In the genomic region with DNA sequence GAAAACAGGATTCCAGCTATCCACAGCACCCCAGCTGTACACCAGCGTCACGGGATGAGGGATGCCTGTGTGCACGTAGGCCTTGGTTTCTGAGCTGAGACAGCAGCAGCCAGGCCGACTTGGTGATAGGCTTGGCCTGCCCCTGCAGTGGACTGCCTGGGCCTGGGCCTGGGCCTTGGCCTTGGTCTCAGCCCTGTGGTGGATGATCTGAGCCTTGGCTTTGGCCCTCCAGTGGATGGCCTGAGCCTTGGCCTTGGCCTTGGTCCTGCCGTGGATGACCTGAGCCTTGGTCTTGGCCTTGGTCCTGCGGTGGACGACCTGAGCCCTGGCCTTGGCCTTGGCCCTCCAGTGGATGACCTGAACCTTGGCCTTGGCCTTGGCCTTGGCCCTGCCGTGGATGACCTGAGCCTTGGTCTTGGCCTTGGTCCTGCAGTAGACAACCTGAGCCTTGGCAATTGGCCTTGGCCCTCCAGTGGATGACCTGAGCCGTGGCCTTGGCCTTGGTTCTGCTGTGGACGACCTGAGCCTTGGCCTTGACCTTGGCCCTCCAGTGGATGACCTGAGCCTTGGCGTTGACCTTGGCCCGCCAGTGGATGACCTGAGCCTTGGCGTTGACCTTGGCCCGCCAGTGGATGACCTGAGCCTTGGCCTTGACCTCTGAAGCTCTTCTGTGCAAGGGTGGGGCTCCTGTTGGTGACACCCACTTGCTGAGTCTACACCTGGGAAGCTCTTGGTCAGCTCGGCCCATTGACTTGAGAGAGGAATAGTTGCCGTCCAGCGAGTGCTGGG, we compare ENCODE assay signal across 1 cellular context.
TF ChIP-seq lines count a peak whose summit lies in the region.

No MANE protein-coding gene starts in this region.

TF ChIP-seq in HepG2, 621 proteins besides CTCF, POLR2A, EP300 and RAD21 (continued from another document and continues in another):
- TF ChIP-seq, protein P1, sequence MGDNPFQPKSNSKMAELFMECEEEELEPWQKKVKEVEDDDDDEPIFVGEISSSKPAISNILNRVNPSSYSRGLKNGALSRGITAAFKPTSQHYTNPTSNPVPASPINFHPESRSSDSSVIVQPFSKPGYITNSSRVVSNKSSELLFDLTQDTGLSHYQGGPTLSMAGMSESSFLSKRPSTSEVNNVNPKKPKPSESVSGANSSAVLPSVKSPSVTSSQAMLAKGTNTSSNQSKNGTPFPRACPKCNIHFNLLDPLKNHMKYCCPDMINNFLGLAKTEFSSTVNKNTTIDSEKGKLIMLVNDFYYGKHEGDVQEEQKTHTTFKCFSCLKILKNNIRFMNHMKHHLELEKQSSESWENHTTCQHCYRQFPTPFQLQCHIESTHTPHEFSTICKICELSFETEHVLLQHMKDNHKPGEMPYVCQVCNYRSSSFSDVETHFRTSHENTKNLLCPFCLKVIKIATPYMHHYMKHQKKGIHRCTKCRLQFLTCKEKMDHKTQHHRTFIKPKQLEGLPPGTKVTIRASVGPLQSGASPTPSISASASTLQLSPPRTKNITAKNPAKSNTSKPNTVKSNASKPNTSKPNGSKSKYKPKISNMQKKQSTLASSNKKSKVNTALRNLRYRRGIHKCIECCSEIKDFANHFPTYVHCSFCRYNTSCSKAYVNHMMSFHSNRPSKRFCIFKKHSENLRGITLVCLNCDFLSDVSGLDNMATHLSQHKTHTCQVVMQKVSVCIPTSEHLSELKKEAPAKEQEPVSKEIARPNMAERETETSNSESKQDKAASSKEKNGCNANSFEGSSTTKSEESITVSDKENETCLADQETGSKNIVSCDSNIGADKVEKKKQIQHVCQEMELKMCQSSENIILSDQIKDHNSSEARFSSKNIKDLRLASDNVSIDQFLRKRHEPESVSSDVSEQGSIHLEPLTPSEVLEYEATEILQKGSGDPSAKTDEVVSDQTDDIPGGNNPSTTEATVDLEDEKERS (CRISPR knock-in tag; IDR thresholded peaks at IDR 0.05), result no peak
- TF ChIP-seq, protein P2, sequence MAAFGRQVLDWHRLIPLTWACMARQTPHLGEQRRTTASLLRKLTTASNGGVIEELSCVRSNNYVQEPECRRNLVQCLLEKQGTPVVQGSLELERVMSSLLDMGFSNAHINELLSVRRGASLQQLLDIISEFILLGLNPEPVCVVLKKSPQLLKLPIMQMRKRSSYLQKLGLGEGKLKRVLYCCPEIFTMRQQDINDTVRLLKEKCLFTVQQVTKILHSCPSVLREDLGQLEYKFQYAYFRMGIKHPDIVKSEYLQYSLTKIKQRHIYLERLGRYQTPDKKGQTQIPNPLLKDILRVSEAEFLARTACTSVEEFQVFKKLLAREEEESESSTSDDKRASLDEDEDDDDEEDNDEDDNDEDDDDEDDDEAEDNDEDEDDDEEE (CRISPR knock-in tag; IDR thresholded peaks at IDR 0.05), result no peak
- TF ChIP-seq, protein P3, sequence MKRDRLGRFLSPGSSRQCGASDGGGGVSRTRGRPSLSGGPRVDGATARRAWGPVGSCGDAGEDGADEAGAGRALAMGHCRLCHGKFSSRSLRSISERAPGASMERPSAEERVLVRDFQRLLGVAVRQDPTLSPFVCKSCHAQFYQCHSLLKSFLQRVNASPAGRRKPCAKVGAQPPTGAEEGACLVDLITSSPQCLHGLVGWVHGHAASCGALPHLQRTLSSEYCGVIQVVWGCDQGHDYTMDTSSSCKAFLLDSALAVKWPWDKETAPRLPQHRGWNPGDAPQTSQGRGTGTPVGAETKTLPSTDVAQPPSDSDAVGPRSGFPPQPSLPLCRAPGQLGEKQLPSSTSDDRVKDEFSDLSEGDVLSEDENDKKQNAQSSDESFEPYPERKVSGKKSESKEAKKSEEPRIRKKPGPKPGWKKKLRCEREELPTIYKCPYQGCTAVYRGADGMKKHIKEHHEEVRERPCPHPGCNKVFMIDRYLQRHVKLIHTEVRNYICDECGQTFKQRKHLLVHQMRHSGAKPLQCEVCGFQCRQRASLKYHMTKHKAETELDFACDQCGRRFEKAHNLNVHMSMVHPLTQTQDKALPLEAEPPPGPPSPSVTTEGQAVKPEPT (CRISPR knock-in tag; IDR thresholded peaks at IDR 0.05; ENCODE audit: low read depth), result no peak
- TF ChIP-seq TEAD3 (CRISPR knock-in tag; optimal IDR thresholded peaks at IDR 0.05; ENCODE audit: borderline replicate concordance) (no peak), ZNF678 (CRISPR knock-in tag; IDR thresholded peaks at IDR 0.05) (no peak), ZNF841 (CRISPR knock-in tag; IDR thresholded peaks at IDR 0.05; ENCODE audit: borderline replicate concordance) (no peak), ZC3H4 (CRISPR knock-in tag; IDR thresholded peaks at IDR 0.05; ENCODE audit: borderline replicate concordance) (no peak), TBL1XR1 (IDR thresholded peaks at IDR 0.05; ENCODE audit: borderline replicate concordance, low read length, partially characterized antibody) (peak; percentile 84), ZNF530 (CRISPR knock-in tag; IDR thresholded peaks at IDR 0.05; ENCODE audit: low read depth) (no peak), ZFP62 (CRISPR knock-in tag; IDR thresholded peaks at IDR 0.05) (no peak), ZNF564 (CRISPR knock-in tag; IDR thresholded peaks at IDR 0.05) (no peak), HIVEP1 (CRISPR knock-in tag; IDR thresholded peaks at IDR 0.05) (no peak), SALL2 (CRISPR knock-in tag; IDR thresholded peaks at IDR 0.05) (no peak), ZNF614 (CRISPR knock-in tag; IDR thresholded peaks at IDR 0.05; ENCODE audit: borderline replicate concordance) (no peak), ZFP41 (CRISPR knock-in tag; IDR thresholded peaks at IDR 0.05; ENCODE audit: borderline replicate concordance) (no peak), RFX1 (IDR thresholded peaks at IDR 0.05) (no peak), TCF7L2 (IDR thresholded peaks at IDR 0.05; ENCODE audit: low read depth, low read length) (no peak), RARA (CRISPR knock-in tag; IDR thresholded peaks at IDR 0.05) (peak; percentile 66; the same call in 1 of the 2 replicates), PTBP1 (IDR thresholded peaks at IDR 0.05; ENCODE audit: low read depth, low read length, poor library complexity, severe bottlenecking) (no peak), ZSCAN29 (CRISPR knock-in tag; conservative IDR thresholded peaks at IDR 0.05) (no peak), NR2F1 (CRISPR knock-in tag; IDR thresholded peaks at IDR 0.05) (peak; percentile 37 to 63; a peak in 2 of 4 replicates), HNF4A (CRISPR knock-in tag; IDR thresholded peaks at IDR 0.05) (0 out of 2 replicates have a peak, but pooled peaks have one; percentile 16), HES4 (CRISPR knock-in tag; IDR thresholded peaks at IDR 0.05; ENCODE audit: borderline replicate concordance) (no peak), MED1 (CRISPR knock-in tag; IDR thresholded peaks at IDR 0.05) (no peak), ZNF782 (CRISPR knock-in tag; IDR thresholded peaks at IDR 0.05; ENCODE audit: borderline replicate concordance) (no peak), SIN3A (IDR thresholded peaks at IDR 0.05; ENCODE audit: borderline replicate concordance, low read depth, low read length) (no peak), NONO (IDR thresholded peaks at IDR 0.05) (no peak), NONO (CRISPR knock-in tag; conservative IDR thresholded peaks at IDR 0.05) (no peak), ZNF772 (CRISPR knock-in tag; IDR thresholded peaks at IDR 0.05) (no peak), ZNF431 (CRISPR knock-in tag; IDR thresholded peaks at IDR 0.05; ENCODE audit: borderline replicate concordance, low read depth) (no peak), RBM39 (IDR thresholded peaks at IDR 0.05; ENCODE audit: low read depth, low read length, poor library complexity, severe bottlenecking) (no peak), THAP11 (CRISPR knock-in tag; IDR thresholded peaks at IDR 0.05) (no peak)
- TF ChIP-seq, protein P4, sequence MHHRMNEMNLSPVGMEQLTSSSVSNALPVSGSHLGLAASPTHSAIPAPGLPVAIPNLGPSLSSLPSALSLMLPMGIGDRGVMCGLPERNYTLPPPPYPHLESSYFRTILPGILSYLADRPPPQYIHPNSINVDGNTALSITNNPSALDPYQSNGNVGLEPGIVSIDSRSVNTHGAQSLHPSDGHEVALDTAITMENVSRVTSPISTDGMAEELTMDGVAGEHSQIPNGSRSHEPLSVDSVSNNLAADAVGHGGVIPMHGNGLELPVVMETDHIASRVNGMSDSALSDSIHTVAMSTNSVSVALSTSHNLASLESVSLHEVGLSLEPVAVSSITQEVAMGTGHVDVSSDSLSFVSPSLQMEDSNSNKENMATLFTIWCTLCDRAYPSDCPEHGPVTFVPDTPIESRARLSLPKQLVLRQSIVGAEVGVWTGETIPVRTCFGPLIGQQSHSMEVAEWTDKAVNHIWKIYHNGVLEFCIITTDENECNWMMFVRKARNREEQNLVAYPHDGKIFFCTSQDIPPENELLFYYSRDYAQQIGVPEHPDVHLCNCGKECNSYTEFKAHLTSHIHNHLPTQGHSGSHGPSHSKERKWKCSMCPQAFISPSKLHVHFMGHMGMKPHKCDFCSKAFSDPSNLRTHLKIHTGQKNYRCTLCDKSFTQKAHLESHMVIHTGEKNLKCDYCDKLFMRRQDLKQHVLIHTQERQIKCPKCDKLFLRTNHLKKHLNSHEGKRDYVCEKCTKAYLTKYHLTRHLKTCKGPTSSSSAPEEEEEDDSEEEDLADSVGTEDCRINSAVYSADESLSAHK (CRISPR knock-in tag; IDR thresholded peaks at IDR 0.05; ENCODE audit: borderline replicate concordance), result no peak
- TF ChIP-seq, protein P5, sequence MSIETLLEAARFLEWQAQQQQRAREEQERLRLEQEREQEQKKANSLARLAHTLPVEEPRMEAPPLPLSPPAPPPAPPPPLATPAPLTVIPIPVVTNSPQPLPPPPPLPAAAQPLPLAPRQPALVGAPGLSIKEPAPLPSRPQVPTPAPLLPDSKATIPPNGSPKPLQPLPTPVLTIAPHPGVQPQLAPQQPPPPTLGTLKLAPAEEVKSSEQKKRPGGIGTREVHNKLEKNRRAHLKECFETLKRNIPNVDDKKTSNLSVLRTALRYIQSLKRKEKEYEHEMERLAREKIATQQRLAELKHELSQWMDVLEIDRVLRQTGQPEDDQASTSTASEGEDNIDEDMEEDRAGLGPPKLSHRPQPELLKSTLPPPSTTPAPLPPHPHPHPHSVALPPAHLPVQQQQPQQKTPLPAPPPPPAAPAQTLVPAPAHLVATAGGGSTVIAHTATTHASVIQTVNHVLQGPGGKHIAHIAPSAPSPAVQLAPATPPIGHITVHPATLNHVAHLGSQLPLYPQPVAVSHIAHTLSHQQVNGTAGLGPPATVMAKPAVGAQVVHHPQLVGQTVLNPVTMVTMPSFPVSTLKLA (IDR thresholded peaks at IDR 0.05), result no peak
- TF ChIP-seq, protein P6, sequence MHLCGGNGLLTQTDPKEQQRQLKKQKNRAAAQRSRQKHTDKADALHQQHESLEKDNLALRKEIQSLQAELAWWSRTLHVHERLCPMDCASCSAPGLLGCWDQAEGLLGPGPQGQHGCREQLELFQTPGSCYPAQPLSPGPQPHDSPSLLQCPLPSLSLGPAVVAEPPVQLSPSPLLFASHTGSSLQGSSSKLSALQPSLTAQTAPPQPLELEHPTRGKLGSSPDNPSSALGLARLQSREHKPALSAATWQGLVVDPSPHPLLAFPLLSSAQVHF (CRISPR knock-in tag; IDR thresholded peaks at IDR 0.05), result no peak
- TF ChIP-seq, protein P7, sequence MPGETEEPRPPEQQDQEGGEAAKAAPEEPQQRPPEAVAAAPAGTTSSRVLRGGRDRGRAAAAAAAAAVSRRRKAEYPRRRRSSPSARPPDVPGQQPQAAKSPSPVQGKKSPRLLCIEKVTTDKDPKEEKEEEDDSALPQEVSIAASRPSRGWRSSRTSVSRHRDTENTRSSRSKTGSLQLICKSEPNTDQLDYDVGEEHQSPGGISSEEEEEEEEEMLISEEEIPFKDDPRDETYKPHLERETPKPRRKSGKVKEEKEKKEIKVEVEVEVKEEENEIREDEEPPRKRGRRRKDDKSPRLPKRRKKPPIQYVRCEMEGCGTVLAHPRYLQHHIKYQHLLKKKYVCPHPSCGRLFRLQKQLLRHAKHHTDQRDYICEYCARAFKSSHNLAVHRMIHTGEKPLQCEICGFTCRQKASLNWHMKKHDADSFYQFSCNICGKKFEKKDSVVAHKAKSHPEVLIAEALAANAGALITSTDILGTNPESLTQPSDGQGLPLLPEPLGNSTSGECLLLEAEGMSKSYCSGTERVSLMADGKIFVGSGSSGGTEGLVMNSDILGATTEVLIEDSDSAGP (CRISPR knock-in tag; IDR thresholded peaks at IDR 0.05; ENCODE audit: borderline replicate concordance), result peak; percentile 38; the same call in 1 of the 2 replicates
- TF ChIP-seq, protein P8, sequence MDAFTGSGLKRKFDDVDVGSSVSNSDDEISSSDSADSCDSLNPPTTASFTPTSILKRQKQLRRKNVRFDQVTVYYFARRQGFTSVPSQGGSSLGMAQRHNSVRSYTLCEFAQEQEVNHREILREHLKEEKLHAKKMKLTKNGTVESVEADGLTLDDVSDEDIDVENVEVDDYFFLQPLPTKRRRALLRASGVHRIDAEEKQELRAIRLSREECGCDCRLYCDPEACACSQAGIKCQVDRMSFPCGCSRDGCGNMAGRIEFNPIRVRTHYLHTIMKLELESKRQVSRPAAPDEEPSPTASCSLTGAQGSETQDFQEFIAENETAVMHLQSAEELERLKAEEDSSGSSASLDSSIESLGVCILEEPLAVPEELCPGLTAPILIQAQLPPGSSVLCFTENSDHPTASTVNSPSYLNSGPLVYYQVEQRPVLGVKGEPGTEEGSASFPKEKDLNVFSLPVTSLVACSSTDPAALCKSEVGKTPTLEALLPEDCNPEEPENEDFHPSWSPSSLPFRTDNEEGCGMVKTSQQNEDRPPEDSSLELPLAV (CRISPR knock-in tag; conservative IDR thresholded peaks at IDR 0.05; ENCODE audit: low read depth), result no peak
- TF ChIP-seq, protein P9, sequence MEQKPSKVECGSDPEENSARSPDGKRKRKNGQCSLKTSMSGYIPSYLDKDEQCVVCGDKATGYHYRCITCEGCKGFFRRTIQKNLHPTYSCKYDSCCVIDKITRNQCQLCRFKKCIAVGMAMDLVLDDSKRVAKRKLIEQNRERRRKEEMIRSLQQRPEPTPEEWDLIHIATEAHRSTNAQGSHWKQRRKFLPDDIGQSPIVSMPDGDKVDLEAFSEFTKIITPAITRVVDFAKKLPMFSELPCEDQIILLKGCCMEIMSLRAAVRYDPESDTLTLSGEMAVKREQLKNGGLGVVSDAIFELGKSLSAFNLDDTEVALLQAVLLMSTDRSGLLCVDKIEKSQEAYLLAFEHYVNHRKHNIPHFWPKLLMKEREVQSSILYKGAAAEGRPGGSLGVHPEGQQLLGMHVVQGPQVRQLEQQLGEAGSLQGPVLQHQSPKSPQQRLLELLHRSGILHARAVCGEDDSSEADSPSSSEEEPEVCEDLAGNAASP (CRISPR knock-in tag; IDR thresholded peaks at IDR 0.05; ENCODE audit: borderline replicate concordance), result peak; percentile 19; the same call in 1 of the 2 replicates
